Comparison of ENCODE assay signal across 1 cellular context in genomic region chr1:154860154-154860870, GRCh38.
TF ChIP-seq lines count a peak whose summit lies in the region.

No MANE protein-coding gene starts in this region.

TF ChIP-seq in GM12878, 131 proteins besides CTCF, POLR2A, EP300 and RAD21 (continued from another document and continues in another):
- TF ChIP-seq, protein P1, sequence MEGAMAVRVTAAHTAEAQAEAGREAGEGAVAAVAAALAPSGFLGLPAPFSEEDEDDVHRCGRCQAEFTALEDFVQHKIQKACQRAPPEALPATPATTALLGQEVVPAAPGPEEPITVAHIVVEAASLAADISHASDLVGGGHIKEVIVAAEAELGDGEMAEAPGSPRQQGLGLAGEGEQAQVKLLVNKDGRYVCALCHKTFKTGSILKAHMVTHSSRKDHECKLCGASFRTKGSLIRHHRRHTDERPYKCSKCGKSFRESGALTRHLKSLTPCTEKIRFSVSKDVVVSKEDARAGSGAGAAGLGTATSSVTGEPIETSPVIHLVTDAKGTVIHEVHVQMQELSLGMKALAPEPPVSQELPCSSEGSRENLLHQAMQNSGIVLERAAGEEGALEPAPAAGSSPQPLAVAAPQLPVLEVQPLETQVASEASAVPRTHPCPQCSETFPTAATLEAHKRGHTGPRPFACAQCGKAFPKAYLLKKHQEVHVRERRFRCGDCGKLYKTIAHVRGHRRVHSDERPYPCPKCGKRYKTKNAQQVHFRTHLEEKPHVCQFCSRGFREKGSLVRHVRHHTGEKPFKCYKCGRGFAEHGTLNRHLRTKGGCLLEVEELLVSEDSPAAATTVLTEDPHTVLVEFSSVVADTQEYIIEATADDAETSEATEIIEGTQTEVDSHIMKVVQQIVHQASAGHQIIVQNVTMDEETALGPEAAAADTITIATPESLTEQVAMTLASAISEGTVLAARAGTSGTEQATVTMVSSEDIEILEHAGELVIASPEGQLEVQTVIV (IDR thresholded peaks at IDR 0.05; ENCODE audit: borderline replicate concordance, partially characterized antibody) = no peak
- TF ChIP-seq BCL3 (IDR thresholded peaks at IDR 0.05; ENCODE audit: borderline replicate concordance, insufficient read depth, low read depth, low read length, poor library complexity, severe bottlenecking) (no peak), HDAC6 (IDR thresholded peaks at IDR 0.05; ENCODE audit: unreplicated experiment) (no peak), ZNF217 (IDR thresholded peaks at IDR 0.05) (no peak), MYC (IDR thresholded peaks at IDR 0.05; ENCODE audit: insufficient read depth, insufficient read length, insufficient replicate concordance, low read length, severe bottlenecking) (peak; percentile 86), RBBP5 (conservative IDR thresholded peaks at IDR 0.05) (no peak), KAT2A (conservative IDR thresholded peaks at IDR 0.05; ENCODE audit: control insufficient read depth, low read depth, low read length) (no peak), KLF5 (IDR thresholded peaks at IDR 0.05; ENCODE audit: partially characterized antibody) (no peak), MTA3 (IDR thresholded peaks at IDR 0.05; ENCODE audit: borderline replicate concordance, low read length) (no peak), PML (IDR thresholded peaks at IDR 0.05; ENCODE audit: low read length) (no peak), ZNF24 (IDR thresholded peaks at IDR 0.05) (no peak), STAT1 (conservative IDR thresholded peaks at IDR 0.05) (no peak), YBX1 (IDR thresholded peaks at IDR 0.05) (no peak), ZNF622 (IDR thresholded peaks at IDR 0.05) (no peak), FOS (IDR thresholded peaks at IDR 0.05; ENCODE audit: borderline replicate concordance, extremely low read depth, insufficient read length) (no peak), ZNF687 (IDR thresholded peaks at IDR 0.05) (peak; percentile 100), SUZ12 (IDR thresholded peaks at IDR 0.05; ENCODE audit: unreplicated experiment) (no peak), RCOR1 (conservative IDR thresholded peaks at IDR 0.05; ENCODE audit: low read depth, low read length) (0 out of 2 replicates have a peak, but pooled peaks have one; percentile 30), SIX5 (IDR thresholded peaks at IDR 0.05; ENCODE audit: low read depth, low read length, severe bottlenecking) (no peak), SUPT20H (IDR thresholded peaks at IDR 0.05; ENCODE audit: borderline replicate concordance, control insufficient read depth, low read depth, low read length) (no peak), KDM1A (IDR thresholded peaks at IDR 0.05; ENCODE audit: borderline replicate concordance) (no peak), SMC3 (IDR thresholded peaks at IDR 0.05; ENCODE audit: borderline replicate concordance, low read length) (peak; percentile 18; the same call in 1 of the 2 replicates), RAD51 (IDR thresholded peaks at IDR 0.05) (peak; percentile 28), TBL1XR1 (IDR thresholded peaks at IDR 0.05; ENCODE audit: low read depth, low read length) (peak; percentile 93), MYB (IDR thresholded peaks at IDR 0.05; ENCODE audit: borderline replicate concordance, low read depth, low read length) (no peak), ATF2 (IDR thresholded peaks at IDR 0.05; ENCODE audit: low read length) (no peak), ZZZ3 (IDR thresholded peaks at IDR 0.05; ENCODE audit: control insufficient read depth, insufficient read length, low read depth) (no peak), CREB1 (IDR thresholded peaks at IDR 0.05; ENCODE audit: low read depth) (no peak), NR2C1 (IDR thresholded peaks at IDR 0.05) (no peak), CHD4 (IDR thresholded peaks at IDR 0.05) (no peak), DPF2 (IDR thresholded peaks at IDR 0.05) (peak; percentile 67), SREBF2 (IDR thresholded peaks at IDR 0.05; ENCODE audit: low read length) (no peak), PRDM15 (CRISPR knock-in tag; IDR thresholded peaks at IDR 0.05) (no peak), JUNB (IDR thresholded peaks at IDR 0.05) (no peak; the same call in 1 of the 2 replicates), TCF7 (IDR thresholded peaks at IDR 0.05; ENCODE audit: borderline replicate concordance) (no peak), POLR2AphosphoS5 (IDR thresholded peaks at IDR 0.05; ENCODE audit: low read length) (peak; percentile 85), CREM (IDR thresholded peaks at IDR 0.05; ENCODE audit: low read depth) (peak; percentile 69), ASH2L (IDR thresholded peaks at IDR 0.05; ENCODE audit: borderline replicate concordance, low read depth) (no peak; the same call in 1 of the 2 replicates), NFYA (IDR thresholded peaks at IDR 0.05; ENCODE audit: borderline replicate concordance, low read depth, low read length) (no peak), WRNIP1 (IDR thresholded peaks at IDR 0.05; ENCODE audit: borderline replicate concordance, low read depth, low read length) (no peak), ZNF384 (IDR thresholded peaks at IDR 0.05; ENCODE audit: borderline replicate concordance, low read depth, low read length) (no peak), MEF2A (IDR thresholded peaks at IDR 0.05; ENCODE audit: insufficient read depth, low read depth, low read length) (peak; percentile 90), BRCA1 (IDR thresholded peaks at IDR 0.05; ENCODE audit: low read depth, low read length) (no peak), TCF3 (IDR thresholded peaks at IDR 0.05; ENCODE audit: borderline replicate concordance, insufficient read depth, low read depth, low read length) (peak; percentile 68; the same call in 1 of the 2 replicates), SRF (IDR thresholded peaks at IDR 0.05; ENCODE audit: low read depth in 2 of 2, low read length in 2 of 2) (peak in 1 of 2 experiments; percentile 36; a peak in 1 of 4 replicates), STAT3 (IDR thresholded peaks at IDR 0.05; ENCODE audit: low read depth, low read length) (no peak), EZH2 (IDR thresholded peaks at IDR 0.05; ENCODE audit: borderline replicate concordance, control insufficient read depth, low read depth, low read length) (no peak), EGR1 (IDR thresholded peaks at IDR 0.05; ENCODE audit: borderline replicate concordance in 1 of 2, low read depth in 2 of 2, low read length in 2 of 2) (0 out of 3 replicates have a peak, but pooled peaks of 1 of the 2 experiments have one; percentile 35)
- TF ChIP-seq, protein P2, sequence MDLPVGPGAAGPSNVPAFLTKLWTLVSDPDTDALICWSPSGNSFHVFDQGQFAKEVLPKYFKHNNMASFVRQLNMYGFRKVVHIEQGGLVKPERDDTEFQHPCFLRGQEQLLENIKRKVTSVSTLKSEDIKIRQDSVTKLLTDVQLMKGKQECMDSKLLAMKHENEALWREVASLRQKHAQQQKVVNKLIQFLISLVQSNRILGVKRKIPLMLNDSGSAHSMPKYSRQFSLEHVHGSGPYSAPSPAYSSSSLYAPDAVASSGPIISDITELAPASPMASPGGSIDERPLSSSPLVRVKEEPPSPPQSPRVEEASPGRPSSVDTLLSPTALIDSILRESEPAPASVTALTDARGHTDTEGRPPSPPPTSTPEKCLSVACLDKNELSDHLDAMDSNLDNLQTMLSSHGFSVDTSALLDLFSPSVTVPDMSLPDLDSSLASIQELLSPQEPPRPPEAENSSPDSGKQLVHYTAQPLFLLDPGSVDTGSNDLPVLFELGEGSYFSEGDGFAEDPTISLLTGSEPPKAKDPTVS (IDR thresholded peaks at IDR 0.05; ENCODE audit: low read depth, low read length) = 0 out of 2 replicates have a peak, but pooled peaks have one; percentile 17
- TF ChIP-seq, protein P3, sequence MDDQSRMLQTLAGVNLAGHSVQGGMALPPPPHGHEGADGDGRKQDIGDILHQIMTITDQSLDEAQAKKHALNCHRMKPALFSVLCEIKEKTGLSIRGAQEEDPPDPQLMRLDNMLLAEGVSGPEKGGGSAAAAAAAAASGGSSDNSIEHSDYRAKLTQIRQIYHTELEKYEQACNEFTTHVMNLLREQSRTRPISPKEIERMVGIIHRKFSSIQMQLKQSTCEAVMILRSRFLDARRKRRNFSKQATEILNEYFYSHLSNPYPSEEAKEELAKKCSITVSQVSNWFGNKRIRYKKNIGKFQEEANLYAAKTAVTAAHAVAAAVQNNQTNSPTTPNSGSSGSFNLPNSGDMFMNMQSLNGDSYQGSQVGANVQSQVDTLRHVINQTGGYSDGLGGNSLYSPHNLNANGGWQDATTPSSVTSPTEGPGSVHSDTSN (IDR thresholded peaks at IDR 0.05; ENCODE audit: insufficient replicate concordance, low read depth, low read length) = no peak
